ENCODE assay signal across 9 cellular contexts in genomic region chr11:64915366-64915887, GRCh38. TPM values are rescaled to one million over a fixed set of nuclear protein-coding genes. Genes with fewer than 3 reads are reported as not detected.
DNase-seq lines count a peak whose midpoint lies in the region; ATAC-seq, FAIRE-seq and TF ChIP-seq lines count a peak whose summit lies in the region.
"Had no signal": no experiment of that assay in that cellular context is flagged by ENCODE, and none has a peak within 500 bp of the region (broad histone marks: within the 10 kb centered on the region; RNA-seq: fewer than 3 reads in every experiment).

No MANE protein-coding gene starts in this region.

- no peak overlapping the region for H2BK120ac ChIP-seq in H1 (replicated peaks; ENCODE audit: low read depth, low read length)

- H3K9me3 ChIP-seq in Caco-2 (no peaks in the 10 kb centered on the region), H1 (ENCODE audit: insufficient read depth in 2 of 2, low read depth in 1 of 2, low read length in 1 of 2) (no peaks in the 10 kb centered on the region)

- no peak overlapping the region for H4K91ac ChIP-seq in H1 (replicated peaks; ENCODE audit: insufficient read length, low read length)

- H3K4me3 Mint-ChIP-seq in Caco-2 (ENCODE audit: unreplicated experiment) (peak overlapping the region; percentile 91), progenitor cell of endocrine pancreas (ENCODE audit: low read depth) (peak overlapping the region; percentile 76)

- TF ChIP-seq CTCF in Caco-2 (IDR thresholded peaks at IDR 0.05; ENCODE audit: insufficient read depth in 1 of 2, low read depth in 1 of 2, low read length in 1 of 2, severe bottlenecking in 1 of 2, unreplicated experiment in 1 of 2) (no peak), H1 (IDR thresholded peaks at IDR 0.05; ENCODE audit: control extremely low read depth in 1 of 3, insufficient read depth in 1 of 3, low read depth in 1 of 3, low read length in 3 of 3) (no peak), progenitor cell of endocrine pancreas (IDR thresholded peaks at IDR 0.05; ENCODE audit: unreplicated experiment) (no peak)

- DNase-seq in Caco-2 (no peak), MV-4-11 (lab: John Stamatoyannopoulos, UW) (peak; percentile 29), H1 (ENCODE audit: low read depth in 1 of 2, low spot score in 2 of 2) (no peak), progenitor cell of endocrine pancreas (ENCODE audit: low spot score, unreplicated experiment) (no peak), cerebellar cortex (ENCODE audit: low spot score) (no peak)
- DNase-seq: SHP77 treated with DMSO at 0.1 percent for 48 hours had no signal

- H3K23ac ChIP-seq in H1 (ENCODE audit: insufficient read length) = no peak overlapping the region

- H2AK5ac ChIP-seq in H1 (ENCODE audit: low read depth, low read length) = no peak overlapping the region

- no peak overlapping the region for H3K18ac ChIP-seq in H1 (ENCODE audit: extremely low read depth, low read length)

- BruUV-seq in Caco-2 (replicated peaks; lab: Mats Ljungman, UMichigan) = no TSS peak

- peak overlapping the region; percentile 74 for H3K27ac Mint-ChIP-seq in Caco-2 (ENCODE audit: unreplicated experiment)
- H3K27ac Mint-ChIP-seq in progenitor cell of endocrine pancreas = peak overlapping the region; percentile 98

- POLR2A ChIA-PET in Caco-2 (lab: Charles Lee) (no interaction called here), H1 (lab: Charles Lee; ENCODE audit: partially characterized antibody) (interaction anchor here (1.4 kb wide), 1 partner anchor 16 kb away, joined by 3 read pairs; no protein-coding TSS in a partner anchor)

- 0 out of 2 replicates have a peak overlapping the region, but pooled peaks have one; percentile 87 for H4K8ac ChIP-seq in H1 (ENCODE audit: extremely low read depth, insufficient read depth, low read length)

- no peak overlapping the region for H4K5ac ChIP-seq in H1 (ENCODE audit: insufficient read length, low read depth, low read length)

- H3K14ac ChIP-seq in H1 (ENCODE audit: insufficient read length) = no peak overlapping the region

- no peak overlapping the region for H2BK20ac ChIP-seq in H1 (ENCODE audit: low read length)

- H2BK15ac ChIP-seq in H1 (ENCODE audit: low read length) = no peak overlapping the region

- CTCF ChIA-PET in Caco-2 (lab: Charles Lee) = interaction anchor here (1.4 kb wide), 1 partner anchor 97 kb away, joined by 6 read pairs; no protein-coding TSS in a partner anchor
- CTCF ChIA-PET in H1 (lab: Charles Lee; ENCODE audit: partially characterized antibody) = interaction anchor here (0.5 to 1.9 kb wide), 16 partner anchors 15 to 775 kb away, joined by 3 to 7 read pairs (median 3); partner anchors contain the start of genes ARL2 and BATF2

- no peak for FAIRE-seq in H1 (lab: Jason Lieb, UNC)

- peaks cover 6% of the 10 kb centered on the region for H3K4me1 ChIP-seq in Caco-2
- peaks cover 0 to 11% (median 4%) of the 10 kb centered on the region in 4 experiments; a peak in 5 of 7 replicates for H3K4me1 ChIP-seq in H1 (replicated peaks in 1 of 4; ENCODE audit: control insufficient read depth in 3 of 4, insufficient read depth in 4 of 4, low read length in 3 of 4)

- H3K56ac ChIP-seq in H1 (replicated peaks; ENCODE audit: insufficient read length, low read depth, low read length) = no peak overlapping the region

- no peak for ATAC-seq in HG03521 (IDR thresholded peaks at IDR 0.05; ENCODE audit: unreplicated experiment)
- no peak for ATAC-seq in HG02642 (IDR thresholded peaks at IDR 0.05; ENCODE audit: poor library complexity, unreplicated experiment)
- ATAC-seq in GM21619 (IDR thresholded peaks at IDR 0.05; ENCODE audit: unreplicated experiment) = no peak

- H3K23me2 ChIP-seq in H1 (ENCODE audit: low read depth, low read length) = peaks cover 13% of the 10 kb centered on the region

- H3K79me2 ChIP-seq in H1 (ENCODE audit: control insufficient read depth in 1 of 2, insufficient read depth in 2 of 2, low read length in 2 of 2) = no peaks in the 10 kb centered on the region

- H3K9me3 Mint-ChIP-seq in Caco-2 (ENCODE audit: unreplicated experiment) (no peaks in the 10 kb centered on the region), progenitor cell of endocrine pancreas (ENCODE audit: low read depth) (no peaks in the 10 kb centered on the region)

- no peak overlapping the region for H2AFZ ChIP-seq in H1 (ENCODE audit: low read length)

- H3K4ac ChIP-seq in H1 (replicated peaks; ENCODE audit: insufficient read length, low read depth, low read length) = no peak overlapping the region

- H3K36me3 Mint-ChIP-seq in Caco-2 (ENCODE audit: insufficient read depth, unreplicated experiment) = peaks cover 26% of the 10 kb centered on the region
- H3K36me3 Mint-ChIP-seq in progenitor cell of endocrine pancreas (ENCODE audit: insufficient read depth) = peaks cover 2% of the 10 kb centered on the region

- H3K4me3 ChIP-seq in Caco-2 (ENCODE audit: low read depth, low read length) (peak overlapping the region; percentile 93), H1 (ENCODE audit: extremely low read depth in 1 of 4, insufficient read depth in 2 of 4, low read depth in 3 of 4, low read length in 4 of 4) (no peak overlapping the region)

- H2BK12ac ChIP-seq in H1 (ENCODE audit: low read depth, low read length) = no peak overlapping the region

- H3K79me1 ChIP-seq in H1 (ENCODE audit: low read depth, low read length) = 0 out of 2 replicates have a peak, but pooled peaks cover 3% of the 10 kb centered on the region

- H2BK5ac ChIP-seq in H1 (ENCODE audit: low read depth, low read length) = no peak overlapping the region

- no peak for TF ChIP-seq RAD21 in H1 (IDR thresholded peaks at IDR 0.05 in 1 of 2, conservative IDR thresholded peaks at IDR 0.05 in 1 of 2; ENCODE audit: low read depth in 2 of 2, low read length in 2 of 2)

- H3K27me3 ChIP-seq in Caco-2 (replicated peaks; ENCODE audit: control insufficient read depth, insufficient read depth, low read length) (no peaks in the 10 kb centered on the region), H1 (replicated peaks in 1 of 4; ENCODE audit: control insufficient read depth in 3 of 4, extremely low read depth in 1 of 4, insufficient read depth in 3 of 4, low read length in 3 of 4) (no peaks in the 10 kb centered on the region)

- peaks cover 2% of the 10 kb centered on the region in 2 experiments for H4K20me1 ChIP-seq in H1 (replicated peaks in 1 of 2; ENCODE audit: control insufficient read depth in 1 of 2, insufficient read depth in 2 of 2, low read length in 2 of 2)

- no peak overlapping the region for H3K27ac ChIP-seq in H1 (ENCODE audit: low read depth, low read length)

- intact Hi-C loops in Caco-2 (cut with micrococcal nuclease; ENCODE audit: unreplicated experiment) = no loop called here

- no peaks in the 10 kb centered on the region for H3K27me3 Mint-ChIP-seq in Caco-2 (ENCODE audit: insufficient read depth, unreplicated experiment)
- H3K27me3 Mint-ChIP-seq in progenitor cell of endocrine pancreas = no peaks in the 10 kb centered on the region

- H3K4me1 Mint-ChIP-seq in Caco-2 (ENCODE audit: low read depth, unreplicated experiment) (no peaks in the 10 kb centered on the region), progenitor cell of endocrine pancreas (ENCODE audit: low read depth) (peaks cover 18% of the 10 kb centered on the region)

- no peak for TF ChIP-seq EP300 in H1 (IDR thresholded peaks at IDR 0.05; ENCODE audit: borderline replicate concordance in 1 of 2, low read depth in 2 of 2, low read length in 2 of 2)

- peaks cover 4% of the 10 kb centered on the region for H3K36me3 ChIP-seq in Caco-2 (ENCODE audit: control insufficient read depth, insufficient read depth, low read length)
- H3K36me3 ChIP-seq in H1 (ENCODE audit: control insufficient read depth in 2 of 4, insufficient read depth in 4 of 4, low read length in 3 of 4) = peaks cover 4 to 8% (median 7%) of the 10 kb centered on the region in 4 experiments; a peak in 5 of 8 replicates

- no peak for TF ChIP-seq POLR2A in H1 (IDR thresholded peaks at IDR 0.05; ENCODE audit: control extremely low read depth in 1 of 2, low read depth in 2 of 2, low read length in 2 of 2)

- peak overlapping the region in 2 of 4 experiments; percentile 82 to 90; a peak in 3 of 7 replicates for H3K9ac ChIP-seq in H1 (replicated peaks in 1 of 4; ENCODE audit: extremely low read depth in 1 of 4, low read depth in 3 of 4, low read length in 3 of 4)

- WGBS in H1 (ENCODE audit: extremely low coverage in 1 of 2, insufficient coverage in 1 of 2, insufficient read length in 1 of 2, insufficient replicate concordance in 2 of 2, low coverage in 1 of 2, low lambda C conversion rate in 2 of 2, missing lambda C conversion rate in 1 of 2), 2 experiments = 80% methylated on average over 7 of the region's 7 CpGs; no CpG with 5 or more reads in 1 of the 2 experiments

- peak overlapping the region; percentile 88 to 98; a peak in 2 of 4 replicates for H3K4me2 ChIP-seq in H1 (ENCODE audit: insufficient read depth in 1 of 2, low read depth in 2 of 2, low read length in 2 of 2)

RNA-seq across cellular contexts. Expression of gene ATG2A, which starts 1.6 kb away (rescaled TPM):
- total RNA-seq in Caco-2 (2022) (27.9 and 31.1 TPM in 2 replicates), progenitor cell of endocrine pancreas (33.2 and 35.0 TPM in 2 replicates)
- 20.9 and 22.1 TPM in 2 replicates for total RNA-seq in H1 (2021; fragmentation: NEBNext Ultra II Directional; extraction: Animal tissue kit (Norgen Biotek cat#: 25700))
- 12.1 and 19.8 TPM in 2 replicates for polyA plus RNA-seq in H1 (2011; rRNA removed)
- polyA plus RNA-seq in H1 (2011; cell fraction: cytosol; rRNA removed) = 7.3 TPM
- polyA plus RNA-seq in H1 (2011; cell fraction: nucleus; rRNA removed) = 29.8 TPM
- polyA plus RNA-seq in H1 (2012, experiment 1 of 2) = 13.2 to 19.6 TPM (median 18.1 TPM) in 4 replicates
- 14.9 TPM for polyA plus RNA-seq in H1 (2012, experiment 2 of 2)
- 7.1 TPM for polyA plus RNA-seq in H1 (2013, experiment 1 of 2)
- 7.1 TPM for polyA plus RNA-seq in H1 (2013, experiment 2 of 2)
- 8.1 and 8.8 TPM in 2 replicates for polyA minus RNA-seq in H1 (2011; rRNA and poly(A)+ RNA removed)
- polyA minus RNA-seq in H1 (2011; cell fraction: cytosol; rRNA and poly(A)+ RNA removed) = 18.1 TPM
- 24.5 TPM for polyA minus RNA-seq in H1 (2011; cell fraction: nucleus; rRNA and poly(A)+ RNA removed)

RNA-seq across cellular contexts. Expression of gene PPP2R5B, which starts 9.1 kb away (rescaled TPM):
- total RNA-seq in Caco-2 (2022) (7.4 and 7.7 TPM in 2 replicates), progenitor cell of endocrine pancreas (14.1 and 15.9 TPM in 2 replicates)
- 5.1 and 5.8 TPM in 2 replicates for total RNA-seq in H1 (2021; fragmentation: NEBNext Ultra II Directional; extraction: Animal tissue kit (Norgen Biotek cat#: 25700))
- polyA plus RNA-seq in H1 (2011; rRNA removed) = 4.9 and 6.3 TPM in 2 replicates
- polyA plus RNA-seq in H1 (2011; cell fraction: cytosol; rRNA removed) = 5.2 TPM
- polyA plus RNA-seq in H1 (2011; cell fraction: nucleus; rRNA removed) = 13.4 TPM
- 4.7 to 4.8 TPM (median 4.7 TPM) in 4 replicates for polyA plus RNA-seq in H1 (2012, experiment 1 of 2)
- polyA plus RNA-seq in H1 (2012, experiment 2 of 2) = 5.9 TPM
- polyA plus RNA-seq in H1 (2013, experiment 1 of 2) = 3.7 TPM
- polyA plus RNA-seq in H1 (2013, experiment 2 of 2) = 3.8 TPM
- polyA minus RNA-seq in H1 (2011; rRNA and poly(A)+ RNA removed) = 2.3 and 2.8 TPM in 2 replicates
- 2.5 TPM for polyA minus RNA-seq in H1 (2011; cell fraction: cytosol; rRNA and poly(A)+ RNA removed)
- 4.9 TPM for polyA minus RNA-seq in H1 (2011; cell fraction: nucleus; rRNA and poly(A)+ RNA removed)

RNA-seq across cellular contexts. Expression of gene GPHA2, which starts 20.3 kb away (rescaled TPM):
- not detected in 2 replicates for total RNA-seq in Caco-2 (2022)
- total RNA-seq in H1 (2021; fragmentation: NEBNext Ultra II Directional; extraction: Animal tissue kit (Norgen Biotek cat#: 25700)) = 0.97 and 1.5 TPM in 2 replicates
- polyA plus RNA-seq in H1 (2011; rRNA removed) = 4.4 and 5.4 TPM in 2 replicates
- 3.3 TPM for polyA plus RNA-seq in H1 (2011; cell fraction: cytosol; rRNA removed)
- polyA plus RNA-seq in H1 (2011; cell fraction: nucleus; rRNA removed) = 2.4 TPM
- polyA plus RNA-seq in H1 (2012, experiment 1 of 2) = 1.0 to 2.8 TPM (median 1.6 TPM) in 4 replicates
- polyA plus RNA-seq in H1 (2012, experiment 2 of 2) = 3.1 TPM
- 2.5 TPM for polyA plus RNA-seq in H1 (2013, experiment 1 of 2)
- 2.7 TPM for polyA plus RNA-seq in H1 (2013, experiment 2 of 2)
- 1.4 TPM in 1 of 2 replicates, not detected in the other for polyA minus RNA-seq in H1 (2011; rRNA and poly(A)+ RNA removed)
- not detected for polyA minus RNA-seq in H1 (2011; cell fraction: cytosol; rRNA and poly(A)+ RNA removed)
- polyA minus RNA-seq in H1 (2011; cell fraction: nucleus; rRNA and poly(A)+ RNA removed) = not detected
- 0.41 TPM in 1 of 2 replicates, not detected in the other for total RNA-seq in progenitor cell of endocrine pancreas

RNA-seq across cellular contexts. Expression of gene EHD1, which starts 37.0 kb away (rescaled TPM):
- 123 and 129 TPM in 2 replicates for total RNA-seq in Caco-2 (2022)
- 36.9 and 42.9 TPM in 2 replicates for total RNA-seq in H1 (2021; fragmentation: NEBNext Ultra II Directional; extraction: Animal tissue kit (Norgen Biotek cat#: 25700))
- 31.5 and 54.0 TPM in 2 replicates for polyA plus RNA-seq in H1 (2011; rRNA removed)
- polyA plus RNA-seq in H1 (2011; cell fraction: cytosol; rRNA removed) = 33.1 TPM
- 38.0 TPM for polyA plus RNA-seq in H1 (2011; cell fraction: nucleus; rRNA removed)
- polyA plus RNA-seq in H1 (2012, experiment 1 of 2) = 22.9 to 33.8 TPM (median 30.9 TPM) in 4 replicates
- 28.9 TPM for polyA plus RNA-seq in H1 (2012, experiment 2 of 2)
- polyA plus RNA-seq in H1 (2013, experiment 1 of 2) = 19.7 TPM
- 17.7 TPM for polyA plus RNA-seq in H1 (2013, experiment 2 of 2)
- polyA minus RNA-seq in H1 (2011; rRNA and poly(A)+ RNA removed) = 24.7 and 48.1 TPM in 2 replicates
- 28.1 TPM for polyA minus RNA-seq in H1 (2011; cell fraction: cytosol; rRNA and poly(A)+ RNA removed)
- 22.0 TPM for polyA minus RNA-seq in H1 (2011; cell fraction: nucleus; rRNA and poly(A)+ RNA removed)
- 55.0 and 57.2 TPM in 2 replicates for total RNA-seq in progenitor cell of endocrine pancreas

RNA-seq across cellular contexts. Expression of gene MAJIN, which starts 56.5 kb away (rescaled TPM):
- total RNA-seq in Caco-2 (2022) = not detected in 2 replicates
- total RNA-seq in H1 (2021; fragmentation: NEBNext Ultra II Directional; extraction: Animal tissue kit (Norgen Biotek cat#: 25700)) = not detected in 2 replicates
- not detected in 2 replicates for polyA plus RNA-seq in H1 (2011; rRNA removed)
- not detected for polyA plus RNA-seq in H1 (2011; cell fraction: cytosol; rRNA removed)
- not detected for polyA plus RNA-seq in H1 (2011; cell fraction: nucleus; rRNA removed)
- not detected in 4 replicates for polyA plus RNA-seq in H1 (2012, experiment 1 of 2)
- polyA plus RNA-seq in H1 (2012, experiment 2 of 2) = not detected
- not detected for polyA plus RNA-seq in H1 (2013, experiment 1 of 2)
- not detected for polyA plus RNA-seq in H1 (2013, experiment 2 of 2)
- not detected in 2 replicates for polyA minus RNA-seq in H1 (2011; rRNA and poly(A)+ RNA removed)
- not detected for polyA minus RNA-seq in H1 (2011; cell fraction: cytosol; rRNA and poly(A)+ RNA removed)
- not detected for polyA minus RNA-seq in H1 (2011; cell fraction: nucleus; rRNA and poly(A)+ RNA removed)
- total RNA-seq in progenitor cell of endocrine pancreas = not detected in 2 replicates
